Comparison of ENCODE assay signal across 3 cellular contexts in the genomic region with DNA sequence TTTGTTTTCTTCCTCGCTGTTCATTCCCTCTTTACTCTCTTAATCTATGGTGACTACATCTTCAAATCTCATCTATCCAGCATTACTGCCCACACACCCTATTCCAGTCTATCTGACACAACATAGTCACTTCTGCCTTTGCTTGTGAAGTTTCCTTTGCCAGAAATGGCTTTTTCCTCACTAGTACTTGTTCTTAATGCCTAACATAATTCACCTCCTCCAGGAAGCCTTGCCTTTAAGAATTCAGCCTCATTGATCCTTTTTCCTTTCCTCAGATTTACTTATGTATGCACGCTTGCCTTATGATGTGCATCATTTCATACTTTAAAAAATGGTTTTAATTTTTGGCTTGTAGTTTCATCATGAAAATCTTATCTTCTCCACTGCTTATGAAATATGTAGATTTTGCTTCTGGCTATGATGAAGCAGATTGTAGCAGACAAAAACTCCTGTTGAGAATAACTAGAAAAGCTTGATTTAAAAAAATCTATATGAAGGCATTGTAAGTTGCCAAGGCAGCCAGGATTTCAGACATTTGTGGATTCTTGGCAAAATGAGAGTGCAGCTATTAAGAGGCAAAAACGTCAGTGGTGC.
TF ChIP-seq lines count a peak whose summit lies in the region.

No MANE protein-coding gene starts in this region.

TF ChIP-seq in SK-N-SH treated with all-trans-retinoic acid at 6 μM for 48 hours, 23 proteins besides CTCF, POLR2A, EP300 and RAD21 (continued from another document):
- TF ChIP-seq ZNF70 (CRISPR knock-in tag; IDR thresholded peaks at IDR 0.05) (peak; percentile 65; the same call in 1 of the 2 replicates), CSDC2 (CRISPR knock-in tag; IDR thresholded peaks at IDR 0.05) (no peak)
- TF ChIP-seq, protein P1, sequence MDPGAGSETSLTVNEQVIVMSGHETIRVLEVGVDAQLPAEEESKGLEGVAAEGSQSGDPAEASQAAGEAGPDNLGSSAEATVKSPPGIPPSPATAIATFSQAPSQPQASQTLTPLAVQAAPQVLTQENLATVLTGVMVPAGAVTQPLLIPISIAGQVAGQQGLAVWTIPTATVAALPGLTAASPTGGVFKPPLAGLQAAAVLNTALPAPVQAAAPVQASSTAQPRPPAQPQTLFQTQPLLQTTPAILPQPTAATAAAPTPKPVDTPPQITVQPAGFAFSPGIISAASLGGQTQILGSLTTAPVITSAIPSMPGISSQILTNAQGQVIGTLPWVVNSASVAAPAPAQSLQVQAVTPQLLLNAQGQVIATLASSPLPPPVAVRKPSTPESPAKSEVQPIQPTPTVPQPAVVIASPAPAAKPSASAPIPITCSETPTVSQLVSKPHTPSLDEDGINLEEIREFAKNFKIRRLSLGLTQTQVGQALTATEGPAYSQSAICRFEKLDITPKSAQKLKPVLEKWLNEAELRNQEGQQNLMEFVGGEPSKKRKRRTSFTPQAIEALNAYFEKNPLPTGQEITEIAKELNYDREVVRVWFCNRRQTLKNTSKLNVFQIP (CRISPR knock-in tag; IDR thresholded peaks at IDR 0.05; ENCODE audit: borderline replicate concordance, low read depth): no peak

TF ChIP-seq in SK-N-SH, 30 proteins besides CTCF, POLR2A, EP300 and RAD21 (continued from another document):
- TF ChIP-seq, protein P2, sequence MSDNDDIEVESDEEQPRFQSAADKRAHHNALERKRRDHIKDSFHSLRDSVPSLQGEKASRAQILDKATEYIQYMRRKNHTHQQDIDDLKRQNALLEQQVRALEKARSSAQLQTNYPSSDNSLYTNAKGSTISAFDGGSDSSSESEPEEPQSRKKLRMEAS (IDR thresholded peaks at IDR 0.05; ENCODE audit: low read depth): no peak

TF ChIP-seq in WTC11, 78 proteins besides CTCF, POLR2A, EP300 and RAD21:
- TF ChIP-seq, protein P3, sequence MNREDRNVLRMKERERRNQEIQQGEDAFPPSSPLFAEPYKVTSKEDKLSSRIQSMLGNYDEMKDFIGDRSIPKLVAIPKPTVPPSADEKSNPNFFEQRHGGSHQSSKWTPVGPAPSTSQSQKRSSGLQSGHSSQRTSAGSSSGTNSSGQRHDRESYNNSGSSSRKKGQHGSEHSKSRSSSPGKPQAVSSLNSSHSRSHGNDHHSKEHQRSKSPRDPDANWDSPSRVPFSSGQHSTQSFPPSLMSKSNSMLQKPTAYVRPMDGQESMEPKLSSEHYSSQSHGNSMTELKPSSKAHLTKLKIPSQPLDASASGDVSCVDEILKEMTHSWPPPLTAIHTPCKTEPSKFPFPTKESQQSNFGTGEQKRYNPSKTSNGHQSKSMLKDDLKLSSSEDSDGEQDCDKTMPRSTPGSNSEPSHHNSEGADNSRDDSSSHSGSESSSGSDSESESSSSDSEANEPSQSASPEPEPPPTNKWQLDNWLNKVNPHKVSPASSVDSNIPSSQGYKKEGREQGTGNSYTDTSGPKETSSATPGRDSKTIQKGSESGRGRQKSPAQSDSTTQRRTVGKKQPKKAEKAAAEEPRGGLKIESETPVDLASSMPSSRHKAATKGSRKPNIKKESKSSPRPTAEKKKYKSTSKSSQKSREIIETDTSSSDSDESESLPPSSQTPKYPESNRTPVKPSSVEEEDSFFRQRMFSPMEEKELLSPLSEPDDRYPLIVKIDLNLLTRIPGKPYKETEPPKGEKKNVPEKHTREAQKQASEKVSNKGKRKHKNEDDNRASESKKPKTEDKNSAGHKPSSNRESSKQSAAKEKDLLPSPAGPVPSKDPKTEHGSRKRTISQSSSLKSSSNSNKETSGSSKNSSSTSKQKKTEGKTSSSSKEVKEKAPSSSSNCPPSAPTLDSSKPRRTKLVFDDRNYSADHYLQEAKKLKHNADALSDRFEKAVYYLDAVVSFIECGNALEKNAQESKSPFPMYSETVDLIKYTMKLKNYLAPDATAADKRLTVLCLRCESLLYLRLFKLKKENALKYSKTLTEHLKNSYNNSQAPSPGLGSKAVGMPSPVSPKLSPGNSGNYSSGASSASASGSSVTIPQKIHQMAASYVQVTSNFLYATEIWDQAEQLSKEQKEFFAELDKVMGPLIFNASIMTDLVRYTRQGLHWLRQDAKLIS (CRISPR knock-in tag; IDR thresholded peaks at IDR 0.05; ENCODE audit: borderline replicate concordance): no peak
- TF ChIP-seq GTF2I (CRISPR knock-in tag; conservative IDR thresholded peaks at IDR 0.05) (no peak), SMAD3 (CRISPR knock-in tag; IDR thresholded peaks at IDR 0.05; ENCODE audit: borderline replicate concordance) (no peak)
